ENCODE assay signal across 20 cellular contexts in genomic region chr7:7895754-7896153, GRCh38.
DNase-seq lines count a peak whose midpoint lies in the region; ATAC-seq and TF ChIP-seq lines count a peak whose summit lies in the region.
"Had no signal": no experiment of that assay in that cellular context is flagged by ENCODE, and none has a peak within 500 bp of the region (broad histone marks: within the 10 kb centered on the region; RNA-seq: fewer than 3 reads in every experiment).

No MANE protein-coding gene starts in this region.

- H3K79me2 ChIP-seq in osteoblast (ENCODE audit: insufficient read depth, low read length), result no peaks in the 10 kb centered on the region

- no peaks in the 10 kb centered on the region for H4K20me1 ChIP-seq in osteoblast (ENCODE audit: insufficient read depth, low read length)

- H3K27ac ChIP-seq in breast epithelium, result no peak overlapping the region
- no peak overlapping the region for H3K27ac ChIP-seq in osteoblast (ENCODE audit: low read depth, low read length)
- H3K27ac ChIP-seq: cardiac muscle cell, stomach had no signal

- no peak for TF ChIP-seq POLR2A in breast epithelium (IDR thresholded peaks at IDR 0.05)

- H2AFZ ChIP-seq in osteoblast (ENCODE audit: low read length), result no peak overlapping the region

- DNase-seq in DMS53 (lab: John Stamatoyannopoulos, UW) (peak; percentile 76), NCI-H1105 treated with DMSO at 0.1 percent for 48 hours (lab: John Stamatoyannopoulos, UW) (peak; percentile 56), NCI-H69 (lab: John Stamatoyannopoulos, UW) (peak; percentile 86), left lobe of liver (ENCODE audit: low spot score) (no peak), breast epithelium (ENCODE audit: low spot score in 2 of 2) (no peak), T-helper 1 cell (no peak), osteoblast (ENCODE audit: insufficient read length, low spot score, missing footprints) (no peak)
- DNase-seq: activated CD4-positive, alpha-beta T cell treated with anti-CD3 and anti-CD28 coated beads for 1 hour; GDM1; immature natural killer cell; KBM-7; naive B cell; NK-92 treated with Interleukin-12 subunit alpha and Interleukin-12 subunit beta, amount 100 ng/mL, for 24 hours; SK-N-SH; stimulated activated CD4-positive, alpha-beta T cell treated with anti-CD3 and anti-CD28 coated beads, Interleukin-2, amount 100 ng/mL, for 24 hours; stomach; T1000 had no signal

- H3K4me1 ChIP-seq in breast epithelium (no peaks in the 10 kb centered on the region), osteoblast (ENCODE audit: insufficient read depth, low read length) (no peaks in the 10 kb centered on the region)
- H3K4me1 ChIP-seq: stomach had no signal

- no peaks in the 10 kb centered on the region for H3K27me3 ChIP-seq in breast epithelium
- no peaks in the 10 kb centered on the region for H3K27me3 ChIP-seq in osteoblast (ENCODE audit: insufficient read depth, low read length)
- H3K27me3 ChIP-seq: stomach had no signal

- H3K4me3 ChIP-seq in breast epithelium, result no peak overlapping the region
- no peak overlapping the region for H3K4me3 ChIP-seq in osteoblast (ENCODE audit: insufficient read depth, low read length)
- H3K4me3 ChIP-seq: cardiac muscle cell, stomach had no signal

- H3K36me3 ChIP-seq in breast epithelium (no peaks in the 10 kb centered on the region), osteoblast (ENCODE audit: insufficient read depth, low read length) (no peaks in the 10 kb centered on the region)
- H3K36me3 ChIP-seq: cardiac muscle cell had no signal

- H3K9me3 ChIP-seq in breast epithelium (no peaks in the 10 kb centered on the region), osteoblast (ENCODE audit: low read depth, low read length) (no peaks in the 10 kb centered on the region)
- H3K9me3 ChIP-seq: SK-N-SH, stomach had no signal

- intact Hi-C loops in breast epithelium (cut with DNase I; ENCODE audit: low total_unique reads), result no loop called here

- no peak for TF ChIP-seq CTCF in breast epithelium (IDR thresholded peaks at IDR 0.05)
- no peak for TF ChIP-seq CTCF in osteoblast (IDR thresholded peaks at IDR 0.05; ENCODE audit: extremely low read depth, low read depth, low read length)

- peak; percentile 63 for ATAC-seq in left lobe of liver
- no peak for ATAC-seq in GM19351 (IDR thresholded peaks at IDR 0.05; ENCODE audit: unreplicated experiment)
- ATAC-seq: activated T-helper 17 cell treated with anti-CD3 and anti-CD28 coated beads, Interleukin-2, amount 50 U/mL, for 72 hours had no signal

- H3K4me2 ChIP-seq in osteoblast (ENCODE audit: insufficient read depth, low read length), result no peak overlapping the region
- H3K4me2 ChIP-seq: SK-N-SH had no signal

Comparison
In these comparisons a context has a peak if more than half of its experiments do, and no peak if none do; other contexts are left out.
1. DNase-seq: peak in DMS53 (single experiment), NCI-H1105 treated with DMSO at 0.1 percent for 48 hours (single experiment) and NCI-H69 (single experiment); none in left lobe of liver (single experiment), breast epithelium (0 of 2), T-helper 1 cell (0 of 5) and osteoblast (single experiment).